Comparison of ENCODE assay signal across 8 cellular contexts in the genomic region with DNA sequence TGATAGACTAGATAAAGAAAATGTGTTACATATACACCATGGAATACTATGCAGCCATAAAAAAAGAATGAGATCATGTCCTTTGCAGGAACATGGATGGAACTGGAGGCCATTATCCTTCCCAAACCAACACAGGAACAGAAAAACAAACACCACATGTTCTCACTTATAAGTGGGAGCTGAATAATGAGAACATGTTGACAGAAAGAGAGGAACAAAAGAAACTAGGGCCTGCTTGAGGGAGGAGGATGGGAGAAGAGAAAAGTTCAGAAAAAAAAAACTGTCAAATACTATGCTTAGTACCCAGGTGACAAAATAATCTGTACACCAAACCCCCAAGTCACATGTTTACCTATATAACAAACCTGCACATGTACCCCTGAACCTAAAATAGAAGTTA. TPM values are rescaled to one million over a fixed set of nuclear protein-coding genes. Genes with fewer than 3 reads are reported as not detected.
DNase-seq lines count a peak whose midpoint lies in the region; ATAC-seq, FAIRE-seq and TF ChIP-seq lines count a peak whose summit lies in the region.
"Not testable (repeated sequence)": the region's sequence is repeated elsewhere in the genome, so short reads cannot be mapped to it uniquely, and the experiment has no call there.

No MANE protein-coding gene starts in this region.

- TF ChIP-seq CTCF in CD8-positive, alpha-beta T cell (IDR thresholded peaks at IDR 0.05); activated CD8-positive, alpha-beta T cell treated with anti-CD3 and anti-CD28 coated beads for 36 hours (IDR thresholded peaks at IDR 0.05); MCF 10A (IDR thresholded peaks at IDR 0.05; ENCODE audit: unreplicated experiment); keratinocyte (optimal IDR thresholded peaks at IDR 0.05 in 1 of 3, IDR thresholded peaks at IDR 0.05 in 1 of 3, conservative IDR thresholded peaks at IDR 0.05 in 1 of 3; ENCODE audit: extremely low read depth in 1 of 3, insufficient read depth in 2 of 3, low read length in 3 of 3): not testable (repeated sequence)

- not testable (repeated sequence) for H3K27ac ChIP-seq in CD8-positive, alpha-beta T cell (ENCODE audit: low read depth, low read length)
- H3K27ac ChIP-seq in keratinocyte (ENCODE audit: control insufficient read depth, insufficient read depth, low read length) (peak overlapping the region; percentile 21), subcutaneous abdominal adipose tissue (ENCODE audit: low read depth, low read length) (peak overlapping the region; percentile 14)

- H3K79me2 ChIP-seq in keratinocyte (ENCODE audit: control insufficient read depth, insufficient read depth, low read length): not testable (repeated sequence)

- not testable (repeated sequence) for H4K20me1 ChIP-seq in keratinocyte (ENCODE audit: control insufficient read depth, extremely low read depth, insufficient read depth, low read length)

- DNase-seq in CD8-positive, alpha-beta T cell; activated CD8-positive, alpha-beta T cell treated with anti-CD3 and anti-CD28 coated beads for 36 hours; MCF 10A (ENCODE audit: unreplicated experiment); keratinocyte (ENCODE audit: low read depth, low spot score): not testable (repeated sequence)
- DNase-seq in Jurkat, Clone E6-1 (ENCODE audit: low read depth, low spot score): peak; percentile 6
- DNase-seq in NCI-H69 (lab: John Stamatoyannopoulos, UW): peak; percentile 44

- H3K4me1 ChIP-seq in CD8-positive, alpha-beta T cell (ENCODE audit: insufficient read depth, low read length); subcutaneous abdominal adipose tissue (ENCODE audit: control insufficient read depth in 5 of 5, insufficient read depth in 5 of 5, low read length in 5 of 5): not testable (repeated sequence)
- peaks cover 19% of the 10 kb centered on the region for H3K4me1 ChIP-seq in keratinocyte (ENCODE audit: control insufficient read depth, extremely low read depth, insufficient read depth, low read length)

- POLR2A ChIA-PET in CD8-positive, alpha-beta T cell (lab: Charles Lee): interaction anchor here (0.6 kb wide), 1 partner anchor 65 kb away, joined by 5 read pairs; no protein-coding TSS in a partner anchor
- POLR2A ChIA-PET in activated CD8-positive, alpha-beta T cell treated with anti-CD3 and anti-CD28 coated beads for 36 hours (lab: Charles Lee): not testable (repeated sequence)
- POLR2A ChIA-PET in MCF 10A (lab: Yijun Ruan, JAX): interaction anchor here (0.7 kb wide), 1 partner anchor 213 kb away, joined by 3 read pairs; no protein-coding TSS in a partner anchor

- H3K9me3 Mint-ChIP-seq in CD8-positive, alpha-beta T cell; T-helper 1 cell treated with Interleukin-12 subunit alpha and Interleukin-12 subunit beta and Interleukin-4 antibody, amounts not matched to agents 30 μg/mL and 1 μg/mL, for 36 hours; activated CD8-positive, alpha-beta T cell treated with anti-CD3 and anti-CD28 coated beads for 36 hours; MCF 10A (ENCODE audit: unreplicated experiment): not testable (repeated sequence)

- not testable (repeated sequence) for H3K4me3 ChIP-seq in CD8-positive, alpha-beta T cell (ENCODE audit: low read depth, low read length); Jurkat, Clone E6-1 (ENCODE audit: low read length); keratinocyte (ENCODE audit: control insufficient read depth in 2 of 3, extremely low read depth in 1 of 3, insufficient read depth in 2 of 3, low read depth in 1 of 3, low read length in 3 of 3); subcutaneous abdominal adipose tissue (ENCODE audit: low read depth in 1 of 5, low read length in 5 of 5)

- H3K4me3 Mint-ChIP-seq in CD8-positive, alpha-beta T cell; T-helper 1 cell treated with Interleukin-12 subunit alpha and Interleukin-12 subunit beta and Interleukin-4 antibody, amounts not matched to agents 30 μg/mL and 1 μg/mL, for 36 hours; activated CD8-positive, alpha-beta T cell treated with anti-CD3 and anti-CD28 coated beads for 36 hours; MCF 10A (ENCODE audit: unreplicated experiment): not testable (repeated sequence)

- H3K9me1 ChIP-seq in keratinocyte (ENCODE audit: control insufficient read depth, extremely low read depth, insufficient read depth, low read length): not testable (repeated sequence)

- not testable (repeated sequence) for H3K36me3 ChIP-seq in CD8-positive, alpha-beta T cell (ENCODE audit: insufficient read depth, low read length); keratinocyte (ENCODE audit: control insufficient read depth in 2 of 2, extremely low read depth in 1 of 2, insufficient read depth in 2 of 2, low read length in 2 of 2); subcutaneous abdominal adipose tissue (ENCODE audit: control insufficient read depth in 5 of 5, insufficient read depth in 5 of 5, low read length in 5 of 5)

- not testable (repeated sequence) for FAIRE-seq in keratinocyte (lab: Jason Lieb, UNC)

- peak; percentile 13 for ATAC-seq in CD8-positive, alpha-beta T cell
- ATAC-seq in activated CD8-positive, alpha-beta T cell treated with anti-CD3 and anti-CD28 coated beads for 36 hours: not testable (repeated sequence)

- not testable (repeated sequence) for BruUV-seq in MCF 10A (replicated peaks; lab: Mats Ljungman, UMichigan)

- peak overlapping the region; percentile 35 for H3K27ac Mint-ChIP-seq in CD8-positive, alpha-beta T cell
- peak overlapping the region; percentile 53 for H3K27ac Mint-ChIP-seq in T-helper 1 cell treated with Interleukin-12 subunit alpha and Interleukin-12 subunit beta and Interleukin-4 antibody, amounts not matched to agents 30 μg/mL and 1 μg/mL, for 36 hours
- H3K27ac Mint-ChIP-seq in activated CD8-positive, alpha-beta T cell treated with anti-CD3 and anti-CD28 coated beads for 36 hours: peak overlapping the region; percentile 42
- peak overlapping the region; percentile 52 for H3K27ac Mint-ChIP-seq in MCF 10A (ENCODE audit: low read depth, unreplicated experiment)

- H3K4me1 Mint-ChIP-seq in CD8-positive, alpha-beta T cell (ENCODE audit: low read depth): peaks cover 17% of the 10 kb centered on the region
- H3K4me1 Mint-ChIP-seq in T-helper 1 cell treated with Interleukin-12 subunit alpha and Interleukin-12 subunit beta and Interleukin-4 antibody, amounts not matched to agents 30 μg/mL and 1 μg/mL, for 36 hours (ENCODE audit: low read depth): peaks cover 20% of the 10 kb centered on the region
- peaks cover 15% of the 10 kb centered on the region for H3K4me1 Mint-ChIP-seq in activated CD8-positive, alpha-beta T cell treated with anti-CD3 and anti-CD28 coated beads for 36 hours (ENCODE audit: low read depth)
- peaks cover 16% of the 10 kb centered on the region for H3K4me1 Mint-ChIP-seq in MCF 10A (ENCODE audit: insufficient read depth, unreplicated experiment)

- H3K9me3 ChIP-seq in CD8-positive, alpha-beta T cell (ENCODE audit: low read length); keratinocyte (ENCODE audit: control insufficient read depth, low read depth, low read length); subcutaneous abdominal adipose tissue (ENCODE audit: control insufficient read depth in 5 of 5, low read length in 5 of 5): not testable (repeated sequence)

- H3K9ac ChIP-seq in keratinocyte (ENCODE audit: control insufficient read depth, extremely low read depth, insufficient read depth, low read length); subcutaneous abdominal adipose tissue (ENCODE audit: low read length in 5 of 5): not testable (repeated sequence)

- not testable (repeated sequence) for H2AFZ ChIP-seq in keratinocyte (ENCODE audit: control insufficient read depth, low read length)

- CTCF ChIA-PET in CD8-positive, alpha-beta T cell (lab: Charles Lee): interaction anchor here (1.0 kb wide), 1 partner anchor 420 kb away, joined by 4 read pairs; no protein-coding TSS in a partner anchor
- CTCF ChIA-PET in activated CD8-positive, alpha-beta T cell treated with anti-CD3 and anti-CD28 coated beads for 36 hours (lab: Charles Lee): interaction anchor here (0.8 to 5.5 kb wide), 3 partner anchors 10 to 225 kb away, joined by 3 to 31 read pairs (median 4); no protein-coding TSS in a partner anchor
- CTCF ChIA-PET in MCF 10A (lab: Yijun Ruan, JAX): interaction anchor here (0.9 to 1.0 kb wide), 3 partner anchors 12 to 333 kb away, joined by 3 to 6 read pairs (median 3); no protein-coding TSS in a partner anchor

- H3K36me3 Mint-ChIP-seq in CD8-positive, alpha-beta T cell; T-helper 1 cell treated with Interleukin-12 subunit alpha and Interleukin-12 subunit beta and Interleukin-4 antibody, amounts not matched to agents 30 μg/mL and 1 μg/mL, for 36 hours (ENCODE audit: low read depth); activated CD8-positive, alpha-beta T cell treated with anti-CD3 and anti-CD28 coated beads for 36 hours (ENCODE audit: low read depth); MCF 10A (ENCODE audit: insufficient read depth, unreplicated experiment): not testable (repeated sequence)

- H3K4me2 ChIP-seq in keratinocyte (ENCODE audit: control insufficient read depth, extremely low read depth, insufficient read depth, low read depth, low read length): not testable (repeated sequence)

- intact Hi-C loops in CD8-positive, alpha-beta T cell (cut with DNase I, micrococcal nuclease): loop anchor here (5.0 kb wide), 3 partner anchors 281 to 771 kb away; no protein-coding TSS in a partner anchor
- intact Hi-C loops in activated CD8-positive, alpha-beta T cell treated with anti-CD3 and anti-CD28 coated beads for 36 hours (cut with micrococcal nuclease): loop anchor here (10.0 kb wide), 1 partner anchor 484 kb away; no protein-coding TSS in a partner anchor
- intact Hi-C loops in MCF 10A (cut with micrococcal nuclease): loop anchor here (5.0 kb wide), 2 partner anchors 206 to 226 kb away; no protein-coding TSS in a partner anchor

- H3K27me3 ChIP-seq in CD8-positive, alpha-beta T cell (ENCODE audit: insufficient read depth, low read length); keratinocyte (ENCODE audit: control insufficient read depth, extremely low read depth, insufficient read depth, low read length); subcutaneous abdominal adipose tissue (ENCODE audit: control insufficient read depth in 5 of 5, insufficient read depth in 4 of 5, low read length in 5 of 5): not testable (repeated sequence)

- peaks cover 12% of the 10 kb centered on the region for H3K27me3 Mint-ChIP-seq in CD8-positive, alpha-beta T cell (ENCODE audit: low read depth)
- H3K27me3 Mint-ChIP-seq in T-helper 1 cell treated with Interleukin-12 subunit alpha and Interleukin-12 subunit beta and Interleukin-4 antibody, amounts not matched to agents 30 μg/mL and 1 μg/mL, for 36 hours (ENCODE audit: low read depth): peaks cover 15% of the 10 kb centered on the region
- peaks cover 11% of the 10 kb centered on the region for H3K27me3 Mint-ChIP-seq in activated CD8-positive, alpha-beta T cell treated with anti-CD3 and anti-CD28 coated beads for 36 hours
- H3K27me3 Mint-ChIP-seq in MCF 10A (ENCODE audit: insufficient read depth, unreplicated experiment): not testable (repeated sequence)

- dilution Hi-C loops in keratinocyte (cut with MboI; ENCODE audit: extremely low pct_ligation_motif_present, low sequenced_read_pairs): not testable (repeated sequence)

RNA-seq across cellular contexts. Expression of a gene that starts 23.5 kb away (rescaled TPM):
- total RNA-seq in CD8-positive, alpha-beta T cell: not detected
- not detected for polyA plus RNA-seq in Jurkat, Clone E6-1 (2012; ENCODE audit: insufficient read depth, insufficient read length)
- total RNA-seq in activated CD8-positive, alpha-beta T cell treated with anti-CD3 and anti-CD28 coated beads for 36 hours: not detected
- not detected in 2 replicates for total RNA-seq in MCF 10A (2022)
- polyA plus RNA-seq in keratinocyte: 0.02 TPM in 1 of 3 replicates, not detected in the others
- polyA plus RNA-seq in keratinocyte (2011; ENCODE audit: low read depth): not detected
- not detected in 2 replicates for polyA plus RNA-seq in keratinocyte (2011; cell fraction: cytosol; rRNA removed)
- not detected in 2 replicates for polyA plus RNA-seq in keratinocyte (2011; cell fraction: nucleus; rRNA removed)
- not detected in 2 replicates for polyA plus RNA-seq in keratinocyte (2012; ENCODE audit: low replicate concordance)
- not detected in 3 replicates for polyA minus RNA-seq in keratinocyte
- polyA minus RNA-seq in keratinocyte (2011; cell fraction: cytosol; rRNA and poly(A)+ RNA removed): not detected
- polyA minus RNA-seq in keratinocyte (2011; cell fraction: nucleus; rRNA and poly(A)+ RNA removed): not detected in 2 replicates
